ENCODE assay signal across 22 cellular contexts in the genomic region with DNA sequence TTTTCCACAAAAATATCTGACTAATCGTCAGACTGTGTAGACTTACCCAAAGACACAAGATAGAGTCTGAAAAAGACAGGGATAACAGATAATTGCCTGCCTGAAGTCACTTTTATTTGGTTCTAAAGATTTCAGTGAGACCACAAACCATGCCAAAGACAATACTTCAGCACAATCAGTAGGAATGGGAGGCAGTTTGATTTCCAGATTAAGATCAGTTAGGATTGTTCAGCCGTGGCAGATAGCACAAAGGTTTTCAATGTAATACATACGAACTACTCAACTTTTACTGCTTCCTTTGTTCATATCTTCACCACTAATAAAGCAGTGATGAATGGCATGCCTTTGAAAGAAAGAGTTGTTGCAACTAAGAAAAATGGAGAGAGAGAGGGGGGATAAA.
DNase-seq lines count a peak whose midpoint lies in the region; ATAC-seq and TF ChIP-seq lines count a peak whose summit lies in the region.
"Had no signal": no experiment of that assay in that cellular context is flagged by ENCODE, and none has a peak within 500 bp of the region (broad histone marks: within the 10 kb centered on the region; RNA-seq: fewer than 3 reads in every experiment).

No MANE protein-coding gene starts in this region.

- H3K4me1 ChIP-seq in GM23338 (ENCODE audit: insufficient read depth) (peaks cover 28% of the 10 kb centered on the region), endodermal cell (ENCODE audit: control insufficient read depth, insufficient read depth, low read length) (peaks cover 8% of the 10 kb centered on the region), smooth muscle cell (ENCODE audit: low read depth) (peaks cover 5% of the 10 kb centered on the region)
- H3K4me1 ChIP-seq: A549 had no signal

- no peak overlapping the region for H3K9ac ChIP-seq in endodermal cell (ENCODE audit: extremely low read depth, low read length, poor library complexity, severe bottlenecking)
- no peak overlapping the region for H3K9ac ChIP-seq in smooth muscle cell (ENCODE audit: low read depth)

- H3K27ac Mint-ChIP-seq in GM23338 (no peak overlapping the region), endodermal cell (no peak overlapping the region)
- H3K27ac Mint-ChIP-seq: B cell, CD14-positive monocyte had no signal

- no peak overlapping the region for H3K4me3 ChIP-seq in GM23338
- H3K4me3 ChIP-seq in endodermal cell (ENCODE audit: low read length), result peak overlapping the region; percentile 34
- no peak overlapping the region for H3K4me3 ChIP-seq in smooth muscle cell
- H3K4me3 ChIP-seq: A549 had no signal

- no peaks in the 10 kb centered on the region; the same call in 1 of the 3 replicates for H3K36me3 Mint-ChIP-seq in GM23338 (ENCODE audit: low read depth)
- no peaks in the 10 kb centered on the region for H3K36me3 Mint-ChIP-seq in endodermal cell (ENCODE audit: low read depth)
- H3K36me3 Mint-ChIP-seq: CD14-positive monocyte had no signal

- H3K4me3 Mint-ChIP-seq in GM23338 (no peak overlapping the region), endodermal cell (no peak overlapping the region)
- H3K4me3 Mint-ChIP-seq: B cell, CD14-positive monocyte had no signal

- DNase-seq in GM23338 (ENCODE audit: low spot score) (no peak), M059J (ENCODE audit: low read depth) (peak; percentile 63), endodermal cell (no peak), smooth muscle cell (lab: John Stamatoyannopoulos, UW; ENCODE audit: unreplicated experiment) (no peak), OCI-M2 (lab: John Stamatoyannopoulos, UW; ENCODE audit: unreplicated experiment) (no peak), RKO (ENCODE audit: low spot score) (no peak), HuH-7 (ENCODE audit: low spot score) (no peak)
- DNase-seq: DMS79; HCEC 1CT; MM.1S; NCI-H1048; NCI-H1436; NCI-H1930; NCI-H226; NCI-H524; NCI-H774; NK-92 treated with Interleukin-12 subunit alpha and Interleukin-12 subunit beta, amount 100 ng/mL, for 24 hours; T-helper 1 cell had no signal

- TF ChIP-seq CTCF in GM23338 (conservative IDR thresholded peaks at IDR 0.05; ENCODE audit: low read depth in 2 of 2), result no peak
- no peak for TF ChIP-seq CTCF in endodermal cell (conservative IDR thresholded peaks at IDR 0.05)
- no peak for TF ChIP-seq CTCF in smooth muscle cell (IDR thresholded peaks at IDR 0.05; ENCODE audit: borderline replicate concordance, insufficient read depth, poor library complexity, severe bottlenecking)

- H3F3A ChIP-seq in GM23338 (replicated peaks; ENCODE audit: low read depth) (no peaks in the 10 kb centered on the region), smooth muscle cell (ENCODE audit: low read depth) (no peaks in the 10 kb centered on the region)

- no peak for ATAC-seq in GM23338
- ATAC-seq: A549, Panc1 had no signal

- H3K27me3 Mint-ChIP-seq in GM23338 (ENCODE audit: insufficient read depth, low read depth, poor library complexity) (peaks cover 1% of the 10 kb centered on the region), endodermal cell (ENCODE audit: insufficient read depth) (no peaks in the 10 kb centered on the region)
- H3K27me3 Mint-ChIP-seq: B cell had no signal

- H3K4me1 Mint-ChIP-seq in GM23338, result peaks cover 40% of the 10 kb centered on the region
- peaks cover 10% of the 10 kb centered on the region for H3K4me1 Mint-ChIP-seq in endodermal cell
- H3K4me1 Mint-ChIP-seq: B cell, CD14-positive monocyte had no signal

- H3K4me2 ChIP-seq in GM23338 (0 out of 2 replicates have a peak overlapping the region, but pooled peaks have one; percentile 14), smooth muscle cell (no peak overlapping the region)
- H3K4me2 ChIP-seq: A549 had no signal

- H4K20me1 ChIP-seq in GM23338 (replicated peaks; ENCODE audit: insufficient read depth), result no peaks in the 10 kb centered on the region
- no peaks in the 10 kb centered on the region for H4K20me1 ChIP-seq in smooth muscle cell (ENCODE audit: low read depth)

- H3K36me3 ChIP-seq in GM23338 (ENCODE audit: insufficient read depth) (no peaks in the 10 kb centered on the region), endodermal cell (ENCODE audit: control insufficient read depth, insufficient read depth, low read length) (no peaks in the 10 kb centered on the region), smooth muscle cell (ENCODE audit: low read depth) (no peaks in the 10 kb centered on the region)

- H3K9me3 Mint-ChIP-seq in GM23338, result peaks cover 2% of the 10 kb centered on the region; the same call in 1 of the 3 replicates
- H3K9me3 Mint-ChIP-seq in endodermal cell, result no peaks in the 10 kb centered on the region

- H3K27me3 ChIP-seq in GM23338 (ENCODE audit: insufficient read depth) (no peaks in the 10 kb centered on the region), endodermal cell (ENCODE audit: control insufficient read depth, insufficient read depth, low read length, poor library complexity, severe bottlenecking) (no peaks in the 10 kb centered on the region), smooth muscle cell (ENCODE audit: low read depth) (no peaks in the 10 kb centered on the region)

- H3K79me2 ChIP-seq in GM23338 (replicated peaks; ENCODE audit: insufficient read depth) (no peaks in the 10 kb centered on the region), smooth muscle cell (ENCODE audit: low read depth) (no peaks in the 10 kb centered on the region)

- H3K9me2 ChIP-seq in GM23338 (ENCODE audit: insufficient read depth), result no peaks in the 10 kb centered on the region; the same call in 1 of the 2 replicates

- H3K9me3 ChIP-seq in endodermal cell (ENCODE audit: control insufficient read depth, low read length) (no peaks in the 10 kb centered on the region), smooth muscle cell (replicated peaks; ENCODE audit: low read depth) (no peaks in the 10 kb centered on the region)

- H2AFZ ChIP-seq in GM23338 (peak overlapping the region; percentile 33; the same call in 1 of the 2 replicates), smooth muscle cell (ENCODE audit: low read depth) (peak overlapping the region; percentile 5)

- H3K27ac ChIP-seq in GM23338 (ENCODE audit: low read depth), result no peak overlapping the region
- H3K27ac ChIP-seq in endodermal cell (ENCODE audit: low read depth, low read length), result no peak overlapping the region
- H3K27ac ChIP-seq in smooth muscle cell (ENCODE audit: low read depth), result no peak overlapping the region
- H3K27ac ChIP-seq: A549 had no signal

- WGBS in endodermal cell (ENCODE audit: insufficient coverage in 1 of 2, insufficient read length in 1 of 2), 2 experiments, result 63% methylated on average over 3 of the region's 3 CpGs; no CpG with 5 or more reads in 1 of the 2 experiments
- WGBS in smooth muscle cell (ENCODE audit: low lambda C conversion rate), result 36% methylated on average over 3 of the region's 3 CpGs

TF ChIP-seq in GM23338, 12 proteins besides CTCF, POLR2A, EP300 and RAD21:
- no peak for TF ChIP-seq ZNF114 (CRISPR knock-in tag; IDR thresholded peaks at IDR 0.05)
